14 cellular contexts compared by ENCODE assay signal in the genomic region with DNA sequence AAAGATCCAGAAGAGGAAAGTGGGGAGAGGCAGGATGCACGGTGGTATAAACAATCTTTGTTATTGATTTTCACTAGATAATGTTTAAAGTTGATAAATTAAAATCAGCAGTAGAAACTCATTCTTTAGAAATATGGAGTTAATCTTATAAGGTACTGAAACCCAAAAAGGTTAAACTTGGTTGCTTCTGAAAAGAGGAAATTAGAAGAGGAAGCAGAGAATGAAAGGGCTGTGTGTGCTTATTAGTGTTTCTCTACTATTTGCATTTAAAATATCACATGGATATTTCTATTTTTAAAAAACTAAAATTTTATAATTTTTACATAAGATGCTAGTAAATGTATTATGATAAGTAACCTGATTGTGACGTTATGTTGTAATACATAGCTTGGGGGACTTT. TPM values are rescaled to one million over a fixed set of nuclear protein-coding genes. Genes with fewer than 3 reads are reported as not detected.
DNase-seq lines count a peak whose midpoint lies in the region; ATAC-seq, FAIRE-seq and TF ChIP-seq lines count a peak whose summit lies in the region.
"Had no signal": no experiment of that assay in that cellular context is flagged by ENCODE, and none has a peak within 500 bp of the region (broad histone marks: within the 10 kb centered on the region; RNA-seq: fewer than 3 reads in every experiment).

No MANE protein-coding gene starts in this region.

- DNase-seq in KG1 (lab: John Stamatoyannopoulos, UW) (peak; percentile 1), memory B cell (ENCODE audit: low spot score in 2 of 2) (peak in 1 of 2 donors; percentile 21), RCC 7860 (ENCODE audit: low spot score) (no peak), UCSD-AML1 (lab: John Stamatoyannopoulos, UW; ENCODE audit: unreplicated experiment) (no peak), SK-N-SH (no peak)
- DNase-seq in activated CD4-positive, CD25-positive, alpha-beta regulatory T cell (lab: John Stamatoyannopoulos, UW), result no peak
- DNase-seq: glutamatergic neuron; posterior cingulate gyrus; SJCRH30; stimulated activated CD4-positive, alpha-beta T cell treated with anti-CD3 and anti-CD28 coated beads, Interleukin-4, amount 100 ng/mL, for 4 hours; substantia nigra had no signal

- WGBS in SK-N-SH (ENCODE audit: low lambda C conversion rate), result 18% methylated on average over 2 of the region's 2 CpGs

- TF ChIP-seq EP300 in SK-N-SH (IDR thresholded peaks at IDR 0.05; ENCODE audit: borderline replicate concordance in 1 of 2, low read depth in 1 of 2, low read length in 1 of 2), result no peak

- H3F3A ChIP-seq in SK-N-SH (replicated peaks; ENCODE audit: insufficient read depth), result no peaks in the 10 kb centered on the region

- CTCF ChIA-PET in SK-N-SH (lab: Yijun Ruan, JAX), result interaction anchor here (0.6 kb wide), 1 partner anchor 289 kb away, joined by 3 read pairs; no protein-coding TSS in a partner anchor

- H3K27me3 Mint-ChIP-seq in memory B cell, result no peaks in the 10 kb centered on the region

- TF ChIP-seq CTCF in SK-N-SH (IDR thresholded peaks at IDR 0.05), result no peak

- no peak overlapping the region for H3K9ac ChIP-seq in SK-N-SH

- H3K79me2 ChIP-seq in SK-N-SH (ENCODE audit: insufficient read depth), result no peaks in the 10 kb centered on the region

- no peaks in the 10 kb centered on the region for H3K36me3 ChIP-seq in SK-N-SH (replicated peaks in 1 of 2; ENCODE audit: control insufficient read depth in 1 of 2, insufficient read depth in 2 of 2, low read length in 1 of 2)
- H3K36me3 ChIP-seq: SJCRH30 had no signal

- H3K4me3 ChIP-seq in SK-N-SH (ENCODE audit: low read depth in 2 of 2, low read length in 1 of 2), result no peak overlapping the region
- H3K4me3 ChIP-seq: lung, SJCRH30 had no signal

- peaks cover 19% of the 10 kb centered on the region for H3K4me1 Mint-ChIP-seq in memory B cell

- H3K27me3 ChIP-seq in SK-N-SH (ENCODE audit: insufficient read depth), result no peaks in the 10 kb centered on the region
- H3K27me3 ChIP-seq: SJCRH30 had no signal

- no peak overlapping the region for H3K27ac ChIP-seq in SK-N-SH (ENCODE audit: low read depth in 2 of 2, low read length in 1 of 2)
- H3K27ac ChIP-seq: SJCRH30 had no signal

- no peak overlapping the region for H3K4me3 Mint-ChIP-seq in memory B cell

- POLR2A ChIA-PET in SK-N-SH (lab: Yijun Ruan, JAX), result no interaction called here

- ATAC-seq in GM18909 (IDR thresholded peaks at IDR 0.05; ENCODE audit: poor library complexity, unreplicated experiment), result peak; percentile 49
- peak; percentile 54 for ATAC-seq in HG02678 (IDR thresholded peaks at IDR 0.05; ENCODE audit: unreplicated experiment)
- ATAC-seq in memory B cell (ENCODE audit: low read depth), result peak; percentile 82

- H3K9me2 ChIP-seq in SK-N-SH, result no peaks in the 10 kb centered on the region

- H2AFZ ChIP-seq in SK-N-SH (ENCODE audit: low read depth), result no peak overlapping the region

- H3K27ac Mint-ChIP-seq in memory B cell, result peak overlapping the region; percentile 7

- H3K4me2 ChIP-seq in SK-N-SH, result no peak overlapping the region

- no peak for FAIRE-seq in RCC 7860 (lab: Jason Lieb, UNC)

- H3K9me3 Mint-ChIP-seq in memory B cell, result peaks cover 2% of the 10 kb centered on the region

- H3K4me1 ChIP-seq in SK-N-SH (ENCODE audit: control insufficient read depth in 1 of 2, insufficient read depth in 2 of 2, low read depth in 1 of 2, low read length in 1 of 2), result no peaks in the 10 kb centered on the region
- H3K4me1 ChIP-seq: SJCRH30 had no signal

- H3K9me3 ChIP-seq in SK-N-SH, result no peaks in the 10 kb centered on the region
- H3K9me3 ChIP-seq: SJCRH30 had no signal

- no peaks in the 10 kb centered on the region for H4K20me1 ChIP-seq in SK-N-SH (ENCODE audit: insufficient read depth)

- H3K36me3 Mint-ChIP-seq in memory B cell, result peaks cover 2% of the 10 kb centered on the region

- no peak for TF ChIP-seq RAD21 in SK-N-SH (IDR thresholded peaks at IDR 0.05; ENCODE audit: low read length)

TF ChIP-seq in SK-N-SH, 30 proteins besides CTCF, POLR2A, EP300 and RAD21:
- TF ChIP-seq GABPA (IDR thresholded peaks at IDR 0.05; ENCODE audit: low read depth) (no peak), GATA2 (CRISPR knock-in tag; IDR thresholded peaks at IDR 0.05) (no peak), SIN3A (IDR thresholded peaks at IDR 0.05; ENCODE audit: borderline replicate concordance, low read depth, low read length) (no peak), SMC3 (IDR thresholded peaks at IDR 0.05; ENCODE audit: low read depth, low read length) (no peak), TEAD4 (IDR thresholded peaks at IDR 0.05; ENCODE audit: borderline replicate concordance, insufficient read depth) (no peak), TCF12 (IDR thresholded peaks at IDR 0.05) (no peak), ELF1 (IDR thresholded peaks at IDR 0.05) (no peak), FOXJ3 (CRISPR knock-in tag; IDR thresholded peaks at IDR 0.05) (no peak)
- TF ChIP-seq, protein P1, sequence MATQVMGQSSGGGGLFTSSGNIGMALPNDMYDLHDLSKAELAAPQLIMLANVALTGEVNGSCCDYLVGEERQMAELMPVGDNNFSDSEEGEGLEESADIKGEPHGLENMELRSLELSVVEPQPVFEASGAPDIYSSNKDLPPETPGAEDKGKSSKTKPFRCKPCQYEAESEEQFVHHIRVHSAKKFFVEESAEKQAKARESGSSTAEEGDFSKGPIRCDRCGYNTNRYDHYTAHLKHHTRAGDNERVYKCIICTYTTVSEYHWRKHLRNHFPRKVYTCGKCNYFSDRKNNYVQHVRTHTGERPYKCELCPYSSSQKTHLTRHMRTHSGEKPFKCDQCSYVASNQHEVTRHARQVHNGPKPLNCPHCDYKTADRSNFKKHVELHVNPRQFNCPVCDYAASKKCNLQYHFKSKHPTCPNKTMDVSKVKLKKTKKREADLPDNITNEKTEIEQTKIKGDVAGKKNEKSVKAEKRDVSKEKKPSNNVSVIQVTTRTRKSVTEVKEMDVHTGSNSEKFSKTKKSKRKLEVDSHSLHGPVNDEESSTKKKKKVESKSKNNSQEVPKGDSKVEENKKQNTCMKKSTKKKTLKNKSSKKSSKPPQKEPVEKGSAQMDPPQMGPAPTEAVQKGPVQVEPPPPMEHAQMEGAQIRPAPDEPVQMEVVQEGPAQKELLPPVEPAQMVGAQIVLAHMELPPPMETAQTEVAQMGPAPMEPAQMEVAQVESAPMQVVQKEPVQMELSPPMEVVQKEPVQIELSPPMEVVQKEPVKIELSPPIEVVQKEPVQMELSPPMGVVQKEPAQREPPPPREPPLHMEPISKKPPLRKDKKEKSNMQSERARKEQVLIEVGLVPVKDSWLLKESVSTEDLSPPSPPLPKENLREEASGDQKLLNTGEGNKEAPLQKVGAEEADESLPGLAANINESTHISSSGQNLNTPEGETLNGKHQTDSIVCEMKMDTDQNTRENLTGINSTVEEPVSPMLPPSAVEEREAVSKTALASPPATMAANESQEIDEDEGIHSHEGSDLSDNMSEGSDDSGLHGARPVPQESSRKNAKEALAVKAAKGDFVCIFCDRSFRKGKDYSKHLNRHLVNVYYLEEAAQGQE (IDR thresholded peaks at IDR 0.05; ENCODE audit: low read depth, low read length), result no peak
- TF ChIP-seq, protein P2, sequence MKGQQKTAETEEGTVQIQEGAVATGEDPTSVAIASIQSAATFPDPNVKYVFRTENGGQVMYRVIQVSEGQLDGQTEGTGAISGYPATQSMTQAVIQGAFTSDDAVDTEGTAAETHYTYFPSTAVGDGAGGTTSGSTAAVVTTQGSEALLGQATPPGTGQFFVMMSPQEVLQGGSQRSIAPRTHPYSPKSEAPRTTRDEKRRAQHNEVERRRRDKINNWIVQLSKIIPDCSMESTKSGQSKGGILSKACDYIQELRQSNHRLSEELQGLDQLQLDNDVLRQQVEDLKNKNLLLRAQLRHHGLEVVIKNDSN (IDR thresholded peaks at IDR 0.05; ENCODE audit: borderline replicate concordance, low read depth), result no peak
- TF ChIP-seq, protein P3, sequence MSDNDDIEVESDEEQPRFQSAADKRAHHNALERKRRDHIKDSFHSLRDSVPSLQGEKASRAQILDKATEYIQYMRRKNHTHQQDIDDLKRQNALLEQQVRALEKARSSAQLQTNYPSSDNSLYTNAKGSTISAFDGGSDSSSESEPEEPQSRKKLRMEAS (IDR thresholded peaks at IDR 0.05; ENCODE audit: low read depth), result no peak
- TF ChIP-seq, protein P4, sequence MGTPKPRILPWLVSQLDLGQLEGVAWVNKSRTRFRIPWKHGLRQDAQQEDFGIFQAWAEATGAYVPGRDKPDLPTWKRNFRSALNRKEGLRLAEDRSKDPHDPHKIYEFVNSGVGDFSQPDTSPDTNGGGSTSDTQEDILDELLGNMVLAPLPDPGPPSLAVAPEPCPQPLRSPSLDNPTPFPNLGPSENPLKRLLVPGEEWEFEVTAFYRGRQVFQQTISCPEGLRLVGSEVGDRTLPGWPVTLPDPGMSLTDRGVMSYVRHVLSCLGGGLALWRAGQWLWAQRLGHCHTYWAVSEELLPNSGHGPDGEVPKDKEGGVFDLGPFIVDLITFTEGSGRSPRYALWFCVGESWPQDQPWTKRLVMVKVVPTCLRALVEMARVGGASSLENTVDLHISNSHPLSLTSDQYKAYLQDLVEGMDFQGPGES (IDR thresholded peaks at IDR 0.05; ENCODE audit: low read depth, low read length), result no peak

RNA-seq across cellular contexts. Expression of a gene that starts 24.4 kb away (rescaled TPM):
- not detected in 2 replicates for polyA plus RNA-seq in SK-N-SH (2012; rRNA removed)
- not detected in 2 replicates for polyA plus RNA-seq in SK-N-SH (2012; cell fraction: cytosol; rRNA removed)
- polyA plus RNA-seq in SK-N-SH (2012; cell fraction: nucleus; rRNA removed), result not detected in 2 replicates

RNA-seq across cellular contexts. Expression of a gene that starts 55.9 kb away (rescaled TPM):
- polyA plus RNA-seq in SK-N-SH (2012; rRNA removed), result not detected in 2 replicates
- not detected in 2 replicates for polyA plus RNA-seq in SK-N-SH (2012; cell fraction: cytosol; rRNA removed)
- not detected in 2 replicates for polyA plus RNA-seq in SK-N-SH (2012; cell fraction: nucleus; rRNA removed)

RNA-seq across cellular contexts. Expression of a gene that starts 56.4 kb away (rescaled TPM):
- 4.8 and 7.2 TPM in 2 replicates for polyA plus RNA-seq in SK-N-SH (2012; rRNA removed)
- polyA plus RNA-seq in SK-N-SH (2012; cell fraction: cytosol; rRNA removed), result 6.8 and 6.9 TPM in 2 replicates
- polyA plus RNA-seq in SK-N-SH (2012; cell fraction: nucleus; rRNA removed), result 3.2 and 6.8 TPM in 2 replicates
